ENCODE assay signal across 21 cellular contexts in the genomic region with DNA sequence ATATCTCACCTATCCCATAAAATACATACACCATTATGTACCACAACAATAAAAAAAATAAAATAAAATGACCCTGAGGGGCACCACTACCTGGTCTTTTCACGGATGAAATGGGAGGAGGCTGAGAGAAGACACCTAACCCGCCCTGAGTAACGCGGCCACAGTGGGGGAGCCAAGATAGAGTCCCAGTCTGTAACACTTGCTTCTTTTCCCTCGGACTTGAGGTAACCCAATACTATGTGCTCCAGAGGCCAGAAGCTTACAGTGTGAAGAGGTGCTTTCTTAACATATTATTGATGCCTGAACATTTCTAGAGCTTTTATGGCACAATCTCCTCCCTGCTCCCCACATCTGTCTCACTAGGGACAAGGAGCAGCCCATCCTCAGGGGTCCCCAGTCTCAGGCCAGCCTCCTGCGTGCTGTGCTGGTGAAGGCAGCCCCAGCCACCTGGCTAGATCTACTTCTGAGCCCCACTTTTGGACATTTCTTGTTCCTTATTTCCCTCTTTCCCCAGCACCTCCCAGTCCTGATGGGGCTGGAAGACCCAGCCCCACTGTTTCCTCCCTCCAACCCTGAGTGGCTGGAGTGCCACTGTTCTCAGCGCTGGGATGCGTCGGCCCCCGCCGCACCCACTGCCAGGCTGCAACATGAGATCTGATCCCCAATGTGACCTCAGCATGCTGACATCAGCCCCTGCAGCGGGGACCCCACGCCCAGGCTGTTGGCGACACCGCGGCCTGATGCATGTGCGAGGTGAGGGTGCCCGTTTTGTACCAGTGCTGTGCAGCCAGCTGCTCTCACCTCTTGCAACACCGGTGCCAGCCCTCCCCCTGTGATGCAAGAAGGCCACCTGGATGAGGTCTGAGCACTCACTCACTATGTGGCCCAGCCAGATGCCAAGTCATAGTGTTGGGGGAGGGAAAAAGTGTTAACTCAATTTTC.
DNase-seq lines count a peak whose midpoint lies in the region; ATAC-seq and TF ChIP-seq lines count a peak whose summit lies in the region.
"Had no signal": no experiment of that assay in that cellular context is flagged by ENCODE, and none has a peak within 500 bp of the region (broad histone marks: within the 10 kb centered on the region; RNA-seq: fewer than 3 reads in every experiment).

No MANE protein-coding gene starts in this region.

- H3K4me1 Mint-ChIP-seq in activated naive CD4-positive, alpha-beta T cell treated with anti-CD3 and anti-CD28 coated beads for 36 hours (ENCODE audit: low read depth): no peaks in the 10 kb centered on the region
- H3K4me1 Mint-ChIP-seq: activated naive CD4-positive, alpha-beta T cell treated with anti-CD3 and anti-CD28 coated beads, Interleukin-2, amount 10 ng/mL, durations not matched to agents 7 days and 5 days; CD8-positive, alpha-beta memory T cell had no signal

- H3K27me3 Mint-ChIP-seq in activated naive CD4-positive, alpha-beta T cell treated with anti-CD3 and anti-CD28 coated beads for 36 hours (ENCODE audit: low read depth): peaks cover 17% of the 10 kb centered on the region
- H3K27me3 Mint-ChIP-seq: activated naive CD4-positive, alpha-beta T cell treated with anti-CD3 and anti-CD28 coated beads, Interleukin-2, amount 10 ng/mL, durations not matched to agents 7 days and 5 days; CD8-positive, alpha-beta memory T cell had no signal

- intact Hi-C loops in activated naive CD4-positive, alpha-beta T cell treated with anti-CD3 and anti-CD28 coated beads for 36 hours (cut with micrococcal nuclease): no loop called here
- intact Hi-C loops in left lung (cut with DNase I) (no loop called here), upper lobe of right lung (cut with DNase I) (no loop called here)

- H3K4me3 ChIP-seq in left lung (no peak overlapping the region), upper lobe of right lung (no peak overlapping the region)
- H3K4me3 ChIP-seq: body of pancreas, GM12878, heart right ventricle, Peyer's patch, testis had no signal

- ATAC-seq in activated naive CD4-positive, alpha-beta T cell treated with anti-CD3 and anti-CD28 coated beads, Interleukin-2, amount 50 U/mL, for 72 hours: no peak
- ATAC-seq in left lung: peak; percentile 73
- peak; percentile 85 for ATAC-seq in upper lobe of right lung
- no peak for ATAC-seq in HG03342 (IDR thresholded peaks at IDR 0.05; ENCODE audit: unreplicated experiment)
- ATAC-seq: body of pancreas, GM12878, left cardiac atrium had no signal

- CTCF ChIA-PET in activated naive CD4-positive, alpha-beta T cell treated with anti-CD3 and anti-CD28 coated beads for 36 hours (lab: Charles Lee): no interaction called here

- H3K36me3 ChIP-seq in left lung: no peaks in the 10 kb centered on the region
- no peaks in the 10 kb centered on the region for H3K36me3 ChIP-seq in upper lobe of right lung
- H3K36me3 ChIP-seq: heart right ventricle, Peyer's patch had no signal

- DNase-seq in activated naive CD4-positive, alpha-beta T cell treated with anti-CD3 and anti-CD28 coated beads for 36 hours: no peak
- no peak for DNase-seq in activated naive CD4-positive, alpha-beta T cell treated with anti-CD3 and anti-CD28 coated beads, Interleukin-2, amount 50 U/mL, for 72 hours (ENCODE audit: low spot score in 2 of 2)
- DNase-seq in SHP77 (lab: John Stamatoyannopoulos, UW) (peak; percentile 61 to 78), left lung (peak in 1 of 2 donors; percentile 84), upper lobe of right lung (peak; percentile 73), epidermal melanocyte (ENCODE audit: insufficient read length, low spot score) (no peak), SKM-1 (lab: John Stamatoyannopoulos, UW; ENCODE audit: unreplicated experiment) (no peak)
- DNase-seq: activated CD4-positive, alpha-beta T cell treated with anti-CD3 and anti-CD28 coated beads for 1 hour; activated naive CD4-positive, alpha-beta T cell treated with anti-CD3 and anti-CD28 coated beads, Interleukin-2, amount 10 ng/mL, durations not matched to agents 7 days and 5 days; CD8-positive, alpha-beta memory T cell; dermis blood vessel endothelial cell; heart right ventricle; left cardiac atrium; Peyer's patch; retina; stimulated activated CD4-positive, alpha-beta T cell treated with anti-CD3 and anti-CD28 coated beads, Interleukin-2, amount 100 ng/mL, for 24 hours; T-helper 2 cell; testis had no signal

- no peak overlapping the region for H3K4me3 Mint-ChIP-seq in activated naive CD4-positive, alpha-beta T cell treated with anti-CD3 and anti-CD28 coated beads for 36 hours
- H3K4me3 Mint-ChIP-seq: activated naive CD4-positive, alpha-beta T cell treated with anti-CD3 and anti-CD28 coated beads, Interleukin-2, amount 10 ng/mL, durations not matched to agents 7 days and 5 days; CD8-positive, alpha-beta memory T cell had no signal

- peak overlapping the region; percentile 36 for H3K27ac Mint-ChIP-seq in activated naive CD4-positive, alpha-beta T cell treated with anti-CD3 and anti-CD28 coated beads for 36 hours
- H3K27ac Mint-ChIP-seq in activated naive CD4-positive, alpha-beta T cell treated with anti-CD3 and anti-CD28 coated beads, Interleukin-2, amount 50 U/mL, for 72 hours: no peak overlapping the region
- H3K27ac Mint-ChIP-seq: activated naive CD4-positive, alpha-beta T cell treated with anti-CD3 and anti-CD28 coated beads, Interleukin-2, amount 10 ng/mL, durations not matched to agents 7 days and 5 days; CD8-positive, alpha-beta memory T cell had no signal

- H3K27ac ChIP-seq in left lung (no peak overlapping the region), upper lobe of right lung (no peak overlapping the region)
- H3K27ac ChIP-seq: body of pancreas, heart right ventricle, Peyer's patch, testis had no signal

- H3K9me3 ChIP-seq in left lung (no peaks in the 10 kb centered on the region), upper lobe of right lung (no peaks in the 10 kb centered on the region)
- H3K9me3 ChIP-seq: body of pancreas, heart right ventricle, Peyer's patch, testis had no signal

- H3K36me3 Mint-ChIP-seq in activated naive CD4-positive, alpha-beta T cell treated with anti-CD3 and anti-CD28 coated beads for 36 hours (ENCODE audit: low read depth): no peaks in the 10 kb centered on the region
- peaks cover 0 to 7% of the 10 kb centered on the region in 2 donors for H3K36me3 Mint-ChIP-seq in activated naive CD4-positive, alpha-beta T cell treated with anti-CD3 and anti-CD28 coated beads, Interleukin-2, amount 50 U/mL, for 72 hours
- H3K36me3 Mint-ChIP-seq: activated naive CD4-positive, alpha-beta T cell treated with anti-CD3 and anti-CD28 coated beads, Interleukin-2, amount 10 ng/mL, durations not matched to agents 7 days and 5 days; CD8-positive, alpha-beta memory T cell had no signal

- no peak for TF ChIP-seq CTCF in left lung (IDR thresholded peaks at IDR 0.05)
- no peak for TF ChIP-seq CTCF in upper lobe of right lung (IDR thresholded peaks at IDR 0.05)

- H3K27me3 ChIP-seq in left lung (no peaks in the 10 kb centered on the region), upper lobe of right lung (no peaks in the 10 kb centered on the region)
- H3K27me3 ChIP-seq: body of pancreas, heart right ventricle, Peyer's patch, testis had no signal

- H3K4me1 ChIP-seq in left lung: no peaks in the 10 kb centered on the region
- H3K4me1 ChIP-seq in upper lobe of right lung: no peaks in the 10 kb centered on the region
- H3K4me1 ChIP-seq: body of pancreas, Peyer's patch, testis had no signal

- H3K9me3 Mint-ChIP-seq in activated naive CD4-positive, alpha-beta T cell treated with anti-CD3 and anti-CD28 coated beads for 36 hours: no peaks in the 10 kb centered on the region
- H3K9me3 Mint-ChIP-seq in activated naive CD4-positive, alpha-beta T cell treated with anti-CD3 and anti-CD28 coated beads, Interleukin-2, amount 50 U/mL, for 72 hours: peaks cover 2 to 4% of the 10 kb centered on the region in 2 donors
- H3K9me3 Mint-ChIP-seq: activated naive CD4-positive, alpha-beta T cell treated with anti-CD3 and anti-CD28 coated beads, Interleukin-2, amount 10 ng/mL, durations not matched to agents 7 days and 5 days had no signal

Comparison
In these comparisons a context has a peak if more than half of its experiments do, and no peak if none do; other contexts are left out.
1. DNase-seq: peak in SHP77 (2 of 2) and upper lobe of right lung (single experiment); none in activated naive CD4-positive, alpha-beta T cell treated with anti-CD3 and anti-CD28 coated beads for 36 hours (single experiment), activated naive CD4-positive, alpha-beta T cell treated with anti-CD3 and anti-CD28 coated beads, Interleukin-2, amount 50 U/mL, for 72 hours (0 of 2), epidermal melanocyte (single experiment) and SKM-1 (single experiment).
2. ATAC-seq: peak in left lung (single experiment) and upper lobe of right lung (single experiment); none in activated naive CD4-positive, alpha-beta T cell treated with anti-CD3 and anti-CD28 coated beads, Interleukin-2, amount 50 U/mL, for 72 hours (0 of 2) and HG03342 (single experiment).